12 cellular contexts compared by ENCODE assay signal in the genomic region with DNA sequence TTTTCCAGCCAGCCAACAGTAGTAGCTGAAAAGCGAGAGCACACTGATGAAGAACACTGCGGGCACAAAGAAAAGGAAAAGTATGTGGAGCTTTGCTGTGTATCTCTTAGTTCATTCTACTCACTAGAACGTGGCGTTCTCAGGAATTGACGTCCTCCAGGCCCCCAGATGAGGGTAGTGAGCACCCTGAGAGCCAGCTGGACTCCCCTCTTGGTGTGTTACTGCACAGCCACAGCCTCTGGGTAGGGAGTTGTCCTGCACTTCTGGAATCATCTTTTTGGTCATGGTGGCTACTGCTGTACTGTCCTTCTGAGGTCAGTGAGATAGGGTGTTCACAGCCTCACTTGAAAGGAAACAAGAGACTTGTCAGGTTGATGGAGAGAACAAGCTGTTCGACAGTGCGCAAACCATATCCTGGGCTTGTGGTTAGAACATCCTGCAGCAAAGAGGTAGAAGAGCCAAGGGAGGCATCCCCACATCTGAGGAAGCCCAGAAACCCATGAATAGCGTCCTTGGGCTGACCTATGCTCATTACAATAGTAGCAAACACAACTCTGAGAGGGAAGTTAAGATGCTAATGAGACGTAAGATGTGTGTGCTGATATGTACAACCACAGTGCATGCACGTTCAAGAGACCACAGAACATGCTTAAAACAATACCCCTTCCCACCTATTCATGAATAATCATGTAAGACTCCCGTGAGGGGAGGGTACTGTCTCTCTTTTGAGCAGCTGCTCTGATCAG. TPM values are rescaled to one million over a fixed set of nuclear protein-coding genes. Genes with fewer than 3 reads are reported as not detected.
DNase-seq lines count a peak whose midpoint lies in the region; ATAC-seq and TF ChIP-seq lines count a peak whose summit lies in the region.
"Had no signal": no experiment of that assay in that cellular context is flagged by ENCODE, and none has a peak within 500 bp of the region (broad histone marks: within the 10 kb centered on the region; RNA-seq: fewer than 3 reads in every experiment).

No MANE protein-coding gene starts in this region.

- intact Hi-C loops in naive thymus-derived CD4-positive, alpha-beta T cell (cut with micrococcal nuclease): loop anchor here (1.0 to 5.0 kb wide), 6 partner anchors 18 to 259 kb away; no protein-coding TSS in a partner anchor
- intact Hi-C loops in esophagus squamous epithelium (cut with DNase I): loop anchor here (10.0 kb wide), 1 partner anchor 126 kb away; no protein-coding TSS in a partner anchor

- peaks cover 31% of the 10 kb centered on the region for H3K4me1 ChIP-seq in DND-41 (ENCODE audit: insufficient read depth, low read length)
- peaks cover 54 to 79% of the 10 kb centered on the region in 2 donors for H3K4me1 ChIP-seq in naive thymus-derived CD4-positive, alpha-beta T cell (ENCODE audit: control insufficient read depth in 2 of 2, insufficient read depth in 2 of 2, low read length in 2 of 2)
- no peaks in the 10 kb centered on the region for H3K4me1 ChIP-seq in esophagus squamous epithelium
- H3K4me1 ChIP-seq: body of pancreas had no signal

- no peak overlapping the region for H2AFZ ChIP-seq in DND-41 (ENCODE audit: low read depth, low read length)

- peaks cover 23 to 86% (median 81%) of the 10 kb centered on the region in 7 donors for H3K4me1 Mint-ChIP-seq in naive thymus-derived CD4-positive, alpha-beta T cell

- H3K27me3 ChIP-seq in DND-41 (ENCODE audit: insufficient read depth, low read length, poor library complexity) (peaks cover 12% of the 10 kb centered on the region), esophagus squamous epithelium (peaks cover 0 to 52% (median 0%) of the 10 kb centered on the region in 4 donors)
- H3K27me3 ChIP-seq in naive thymus-derived CD4-positive, alpha-beta T cell (ENCODE audit: control insufficient read depth in 2 of 2, insufficient read depth in 2 of 2, low read length in 2 of 2): no peaks in the 10 kb centered on the region
- H3K27me3 ChIP-seq: body of pancreas had no signal

- POLR2A ChIA-PET in naive thymus-derived CD4-positive, alpha-beta T cell (lab: Charles Lee): interaction anchor here (0.5 to 5.8 kb wide), 16 partner anchors 8 to 906 kb away, joined by 3 to 46 read pairs (median 3); a partner anchor contains a TSS

- H3K9me3 ChIP-seq in DND-41 (ENCODE audit: insufficient read depth, low read length, severe bottlenecking): no peaks in the 10 kb centered on the region
- no peaks in the 10 kb centered on the region for H3K9me3 ChIP-seq in naive thymus-derived CD4-positive, alpha-beta T cell (ENCODE audit: control insufficient read depth in 2 of 3, low read length in 3 of 3)
- H3K9me3 ChIP-seq in esophagus squamous epithelium: no peaks in the 10 kb centered on the region
- H3K9me3 ChIP-seq: body of pancreas had no signal

- DNase-seq in DND-41 (peak; percentile 85), activated T-helper 1 cell treated with Interleukin-2 at 50 U/mL for 16 hours (ENCODE audit: low read depth) (peak; percentile 58), GOT3 (lab: John Stamatoyannopoulos, UW) (no peak), esophagus squamous epithelium (lab: John Stamatoyannopoulos, UW) (no peak), GM13977 (ENCODE audit: low spot score) (no peak)
- peak; percentile 97 for DNase-seq in Jurkat, Clone E6-1 (ENCODE audit: low read depth, low spot score)
- DNase-seq in naive thymus-derived CD4-positive, alpha-beta T cell: peak in 8 of 9 donors; percentile 52 to 97 (median 92)
- DNase-seq: mesendoderm had no signal

- H3K27ac Mint-ChIP-seq in naive thymus-derived CD4-positive, alpha-beta T cell: peak overlapping the region; percentile 65 to 99 (median 90)

- H3K27ac ChIP-seq in DND-41 (ENCODE audit: low read length) (no peak overlapping the region), esophagus squamous epithelium (peak overlapping the region in 1 of 4 donors; percentile 48)
- peak overlapping the region; percentile 62 for H3K27ac ChIP-seq in naive thymus-derived CD4-positive, alpha-beta T cell (ENCODE audit: low read depth, low read length)
- H3K27ac ChIP-seq: body of pancreas had no signal

- H4K20me1 ChIP-seq in DND-41 (ENCODE audit: insufficient read depth, low read length): 0 out of 2 replicates have a peak, but pooled peaks cover 4% of the 10 kb centered on the region

- peak overlapping the region in 1 of 2 experiments; percentile 43; a peak in 2 of 4 replicates for H3K4me3 ChIP-seq in DND-41 (ENCODE audit: low read depth in 1 of 2, low read length in 2 of 2)
- peak overlapping the region; percentile 39 for H3K4me3 ChIP-seq in Jurkat, Clone E6-1 (ENCODE audit: low read length)
- H3K4me3 ChIP-seq in naive thymus-derived CD4-positive, alpha-beta T cell (ENCODE audit: low read length): peak overlapping the region; percentile 55
- H3K4me3 ChIP-seq in esophagus squamous epithelium: peak overlapping the region in 2 of 4 donors; percentile 4 to 31
- H3K4me3 ChIP-seq: body of pancreas had no signal

- CTCF ChIA-PET in naive thymus-derived CD4-positive, alpha-beta T cell (lab: Charles Lee): interaction anchor here (0.9 to 2.8 kb wide), 14 partner anchors 9 to 645 kb away, joined by 3 to 22 read pairs (median 4); a partner anchor contains a TSS

- peak overlapping the region; percentile 74 to 90 (median 82) for H3K4me3 Mint-ChIP-seq in naive thymus-derived CD4-positive, alpha-beta T cell

- H3K36me3 Mint-ChIP-seq in naive thymus-derived CD4-positive, alpha-beta T cell: peaks cover 0 to 2% (median 0%) of the 10 kb centered on the region in 5 donors

- no peak overlapping the region for H3K9ac ChIP-seq in DND-41 (ENCODE audit: low read depth, low read length)

- H3K9me3 Mint-ChIP-seq in naive thymus-derived CD4-positive, alpha-beta T cell: peaks cover 0 to 3% (median 0%) of the 10 kb centered on the region in 11 donors

- peak in 1 of 4 donors; percentile 10 for TF ChIP-seq POLR2A in esophagus squamous epithelium (IDR thresholded peaks at IDR 0.05)

- H3K4me2 ChIP-seq in DND-41 (ENCODE audit: insufficient read depth, low read length): peak overlapping the region; percentile 61

- H3K27me3 Mint-ChIP-seq in naive thymus-derived CD4-positive, alpha-beta T cell: peaks cover 0 to 15% (median 0%) of the 10 kb centered on the region in 5 donors

- H3K36me3 ChIP-seq in DND-41 (ENCODE audit: insufficient read depth, low read length): no peaks in the 10 kb centered on the region
- no peaks in the 10 kb centered on the region for H3K36me3 ChIP-seq in naive thymus-derived CD4-positive, alpha-beta T cell (ENCODE audit: control insufficient read depth in 2 of 3, insufficient read depth in 3 of 3, low read length in 3 of 3)
- no peaks in the 10 kb centered on the region for H3K36me3 ChIP-seq in esophagus squamous epithelium

- 55 to 68% methylated on average over 11 of the region's 11 CpGs for WGBS in esophagus squamous epithelium, 2 donors

- in situ Hi-C loops in GM13977 (cut with MboI; ENCODE audit: low pct_unique_long_range_greater_than_20kb, low sequenced_read_pairs, unreplicated experiment): no loop called here

- H3K79me2 ChIP-seq in DND-41 (ENCODE audit: insufficient read depth, low read length): no peaks in the 10 kb centered on the region

- ATAC-seq in DND-41 (ENCODE audit: insufficient read depth, low read depth) (peak; percentile 98), GM21529 (IDR thresholded peaks at IDR 0.05; ENCODE audit: unreplicated experiment) (no peak)
- peak; percentile 91 for ATAC-seq in naive thymus-derived CD4-positive, alpha-beta T cell
- ATAC-seq: body of pancreas had no signal

- TF ChIP-seq CTCF in DND-41 (IDR thresholded peaks at IDR 0.05; ENCODE audit: borderline replicate concordance, extremely low read depth, low read length, poor library complexity, severe bottlenecking): no peak
- no peak for TF ChIP-seq CTCF in esophagus squamous epithelium (IDR thresholded peaks at IDR 0.05)
- TF ChIP-seq CTCF in GM13977 (IDR thresholded peaks at IDR 0.05; ENCODE audit: extremely low read depth, insufficient read depth, missing control alignments): no peak

RNA-seq across cellular contexts. Expression of a gene that starts 14.6 kb away (rescaled TPM):
- polyA plus RNA-seq in Jurkat, Clone E6-1 (2012; ENCODE audit: insufficient read depth, insufficient read length): 35.1 TPM
- total RNA-seq in naive thymus-derived CD4-positive, alpha-beta T cell: 100 to 1,000 TPM; 502 to 678 (median 522) TPM
- 100 to 1,000 TPM; 348 to 498 TPM for polyA plus RNA-seq in naive thymus-derived CD4-positive, alpha-beta T cell
- 10 to 100 TPM in 3 of 4 donors, 1 to 10 TPM in 1; 8.7 to 56.1 (median 31.0) TPM for total RNA-seq in esophagus squamous epithelium

RNA-seq across cellular contexts. Expression of a gene that starts 27.7 kb away (rescaled TPM):
- polyA plus RNA-seq in Jurkat, Clone E6-1 (2012; ENCODE audit: insufficient read depth, insufficient read length): not detected
- 1 to 10 TPM in 2 of 5 experiments, not detected in 3; 1.7 to 2.3 TPM for total RNA-seq in naive thymus-derived CD4-positive, alpha-beta T cell
- 1 to 10 TPM in 1 of 2 donors, not detected in 1; 3.3 TPM for polyA plus RNA-seq in naive thymus-derived CD4-positive, alpha-beta T cell
- 1 to 10 TPM in 1 of 4 donors, not detected in 3; 2.4 TPM for total RNA-seq in esophagus squamous epithelium
- total RNA-seq: body of pancreas, fibroblast of villous mesenchyme had no signal

RNA-seq across cellular contexts. Expression of a gene that starts 51.7 kb away (rescaled TPM):
- not detected for polyA plus RNA-seq in Jurkat, Clone E6-1 (2012; ENCODE audit: insufficient read depth, insufficient read length)
- total RNA-seq in naive thymus-derived CD4-positive, alpha-beta T cell: not detected
- not detected for polyA plus RNA-seq in naive thymus-derived CD4-positive, alpha-beta T cell
- total RNA-seq in esophagus squamous epithelium: not detected
- total RNA-seq: body of pancreas, Daoy, fibroblast of villous mesenchyme had no signal

Comparison
In these comparisons a context has a peak if more than half of its experiments do, and no peak if none do; other contexts are left out.
1. DNase-seq: peak in DND-41 (single experiment), Jurkat, Clone E6-1 (single experiment), activated T-helper 1 cell treated with Interleukin-2 at 50 U/mL for 16 hours (single experiment) and naive thymus-derived CD4-positive, alpha-beta T cell (8 of 9); none in GOT3 (single experiment), esophagus squamous epithelium (single experiment) and GM13977 (single experiment).
2. RNA of a gene that starts 14.6 kb away (total RNA-seq): 502 to 678 TPM in naive thymus-derived CD4-positive, alpha-beta T cell; 8.7 to 56.1 TPM in esophagus squamous epithelium; every median in the first group is over 4 times any median in the second.